In genomic region chr17:7573324-7574080, GRCh38 we compare ENCODE assay signal across 8 cellular contexts. TPM values are rescaled to one million over a fixed set of nuclear protein-coding genes. Genes with fewer than 3 reads are reported as not detected.
DNase-seq lines count a peak whose midpoint lies in the region; ATAC-seq and TF ChIP-seq lines count a peak whose summit lies in the region.

No MANE protein-coding gene starts in this region.

- H3K9me3 ChIP-seq in OCI-LY7 (ENCODE audit: low read length) (no peaks in the 10 kb centered on the region), mucosa of descending colon (no peaks in the 10 kb centered on the region)

- intact Hi-C loops in OCI-LY7 (cut with micrococcal nuclease; ENCODE audit: unreplicated experiment) (loop anchor here (1.0 to 5.0 kb wide), 4 partner anchors 41 to 331 kb away; partner anchors contain the start of genes FXR2, GABARAP, TP53 and WRAP53), mucosa of descending colon (cut with DNase I, micrococcal nuclease) (no loop called here)

- H4K20me1 ChIP-seq in OCI-LY7 (ENCODE audit: insufficient read depth, low read length), result peaks cover 33% of the 10 kb centered on the region

- BruUV-seq in OCI-LY7 (replicated peaks; lab: Mats Ljungman, UMichigan), result no TSS peak

- POLR2A ChIA-PET in OCI-LY7 (lab: Charles Lee), result interaction anchor here (0.6 to 1.2 kb wide), 4 partner anchors 10 to 13 kb away, joined by 3 to 5 read pairs (median 3); partner anchors contain the start of gene MPDU1

- H3K4me3 ChIP-seq in HL-60 (replicated peaks; ENCODE audit: insufficient read depth, low read length), result peak overlapping the region; percentile 61
- peak overlapping the region; percentile 99 for H3K4me3 ChIP-seq in OCI-LY7 (ENCODE audit: low read depth, low read length, poor library complexity, severe bottlenecking)
- peak overlapping the region; percentile 100 for H3K4me3 ChIP-seq in mucosa of descending colon

- H3K4me1 ChIP-seq in OCI-LY7 (ENCODE audit: insufficient read depth, low read length, poor library complexity, severe bottlenecking) (peaks cover 54% of the 10 kb centered on the region), mucosa of descending colon (ENCODE audit: low read depth) (peaks cover 28% of the 10 kb centered on the region)

- H3K27ac ChIP-seq in HL-60 (replicated peaks) (peak overlapping the region; percentile 99), OCI-LY7 (ENCODE audit: low read depth, low read length, poor library complexity, severe bottlenecking) (peak overlapping the region; percentile 94), epithelial cell of prostate (peak overlapping the region; percentile 99)

- DNase-seq in EH (ENCODE audit: low read depth), result peak; percentile 92
- peak; percentile 77 to 78 for DNase-seq in HL-60 (ENCODE audit: low read depth in 1 of 2, low spot score in 1 of 2)
- DNase-seq in OCI-LY7 (ENCODE audit: low spot score), result peak; percentile 92
- peak; percentile 86 for DNase-seq in activated T-cell treated with anti-CD3 and anti-CD28 coated beads for 24 hours (ENCODE audit: low read depth)
- no peak for DNase-seq in epithelial cell of prostate (ENCODE audit: low read depth, low spot score)
- DNase-seq in mucosa of descending colon, result peak; percentile 88 to 95 (median 91)
- DNase-seq in stimulated activated CD8-positive, alpha-beta memory T cell treated with anti-CD3 and anti-CD28 coated beads, Interleukin-2, amount 100 ng/mL, for 1 hour (ENCODE audit: low read depth in 2 of 2), result peak; percentile 77 to 88

- CTCF ChIA-PET in OCI-LY7 (lab: Charles Lee; ENCODE audit: unreplicated experiment), result no interaction called here

- H3K4me2 ChIP-seq in OCI-LY7 (ENCODE audit: low read length), result peak overlapping the region; percentile 88

- H3K36me3 ChIP-seq in OCI-LY7 (ENCODE audit: insufficient read depth, low read length) (peaks cover 91% of the 10 kb centered on the region), mucosa of descending colon (ENCODE audit: low read depth) (peaks cover 22% of the 10 kb centered on the region)

- no peaks in the 10 kb centered on the region for H3K27me3 ChIP-seq in HL-60 (ENCODE audit: insufficient read depth, poor library complexity, severe bottlenecking)

- H3K79me2 ChIP-seq in OCI-LY7 (ENCODE audit: insufficient read depth, low read depth, low read length), result peaks cover 46% of the 10 kb centered on the region

- H2AFZ ChIP-seq in OCI-LY7 (ENCODE audit: low read length), result no peak overlapping the region

- ATAC-seq in mucosa of descending colon (peak; percentile 66), HG03571 (IDR thresholded peaks at IDR 0.05; ENCODE audit: unreplicated experiment) (no peak)

- H3K9me2 ChIP-seq in OCI-LY7 (ENCODE audit: insufficient read depth, low read length), result no peaks in the 10 kb centered on the region

- TF ChIP-seq CTCF in HL-60 (IDR thresholded peaks at IDR 0.05; ENCODE audit: insufficient read depth, low read length), result no peak
- no peak for TF ChIP-seq CTCF in OCI-LY7 (conservative IDR thresholded peaks at IDR 0.05; ENCODE audit: low read length)
- no peak for TF ChIP-seq CTCF in mucosa of descending colon (IDR thresholded peaks at IDR 0.05)

RNA-seq across cellular contexts. Expression of gene CD68, which starts 5.9 kb away (rescaled TPM):
- 0.10 and 0.54 TPM in 2 replicates for total RNA-seq in OCI-LY7 (2014; rRNA removed; shearing (Covaris generic))
- total RNA-seq in OCI-LY7 (2022) (0.44 and 0.72 TPM in 2 replicates), mucosa of descending colon (10 to 100 TPM; 41.4 to 91.9 (median 50.7) TPM)

RNA-seq across cellular contexts. Expression of gene MPDU1, which starts 10.2 kb away (rescaled TPM):
- 30.4 and 34.5 TPM in 2 replicates for total RNA-seq in OCI-LY7 (2014; rRNA removed; shearing (Covaris generic))
- total RNA-seq in OCI-LY7 (2022) (21.3 and 26.1 TPM in 2 replicates), mucosa of descending colon (100 to 1,000 TPM in 1 of 3 donors, 10 to 100 TPM in 2; 55.2 to 101 (median 94.5) TPM)

RNA-seq across cellular contexts. Expression of gene SENP3, which starts 11.8 kb away (rescaled TPM):
- total RNA-seq in OCI-LY7 (2014; rRNA removed; shearing (Covaris generic)), result 100 and 102 TPM in 2 replicates
- total RNA-seq in OCI-LY7 (2022) (62.4 and 77.6 TPM in 2 replicates), mucosa of descending colon (10 to 100 TPM; 27.9 to 60.2 (median 37.7) TPM)

RNA-seq across cellular contexts. Expression of gene TNFSF13, which starts 15.0 kb away (rescaled TPM):
- total RNA-seq in OCI-LY7 (2014; rRNA removed; shearing (Covaris generic)), result 0.49 and 0.98 TPM in 2 replicates
- 4.8 and 6.0 TPM in 2 replicates for total RNA-seq in OCI-LY7 (2022)
- total RNA-seq in mucosa of descending colon, result 10 to 100 TPM; 41.0 to 74.6 (median 73.3) TPM

RNA-seq across cellular contexts. Expression of gene SOX15, which starts 16.4 kb away (rescaled TPM):
- total RNA-seq in OCI-LY7 (2014; rRNA removed; shearing (Covaris generic)), result 0.23 and 1.6 TPM in 2 replicates
- 0.57 and 0.84 TPM in 2 replicates for total RNA-seq in OCI-LY7 (2022)
- total RNA-seq in mucosa of descending colon, result 1 to 10 TPM in 1 of 3 donors, under 1 TPM in 2; 0.38 to 4.4 (median 0.41) TPM

Comparison
In these comparisons a context has a peak if more than half of its experiments do, and no peak if none do; other contexts are left out.
1. RNA of gene CD68, which starts 5.9 kb away (total RNA-seq): 41.4 to 91.9 TPM in mucosa of descending colon; 0.10 to 0.72 TPM in OCI-LY7; every median in the first group is over 10 times any median in the second.
2. Peak in every context shown above with its lines, with median percentiles within 50 percentile points of each other: H3K27ac ChIP-seq and H3K4me3 ChIP-seq.